8 cellular contexts compared by ENCODE assay signal in genomic region chr3:49805884-49806701, GRCh38. TPM values are rescaled to one million over a fixed set of nuclear protein-coding genes. Genes with fewer than 3 reads are reported as not detected.
A peak's percentile ranks its signal among the peaks of the same experiment; 100 is the strongest.
DNase-seq lines count a peak whose midpoint lies in the region; ATAC-seq and TF ChIP-seq lines count a peak whose summit lies in the region.

No MANE protein-coding gene starts in this region.

- no TSS peak for BruUV-seq in PC-9 (replicated peaks; lab: Mats Ljungman, UMichigan)

- no peaks in the 10 kb centered on the region for H3K27me3 ChIP-seq in AG04450 (ENCODE audit: control insufficient read depth, insufficient read depth, low read length)
- peaks cover 34% of the 10 kb centered on the region for H3K27me3 ChIP-seq in HUES64 (ENCODE audit: insufficient read depth, low read length)
- peaks cover 7% of the 10 kb centered on the region for H3K27me3 ChIP-seq in mucosa of stomach (ENCODE audit: control insufficient read depth, insufficient read depth, low read length)
- peaks cover 9% of the 10 kb centered on the region for H3K27me3 ChIP-seq in PC-9 (ENCODE audit: insufficient read depth, low read depth)

- H3K36me3 ChIP-seq in HUES64 (ENCODE audit: insufficient read depth, low read length) (no peaks in the 10 kb centered on the region), mucosa of stomach (ENCODE audit: control insufficient read depth, insufficient read depth, low read length) (peaks cover 2% of the 10 kb centered on the region), PC-9 (ENCODE audit: low read depth) (no peaks in the 10 kb centered on the region)

- no peak for ATAC-seq in GM21528 (IDR thresholded peaks at IDR 0.05; ENCODE audit: low FRiP score, unreplicated experiment)

- H3K4me1 ChIP-seq in HUES64 (ENCODE audit: insufficient read depth, low read length) (peaks cover 11% of the 10 kb centered on the region), mucosa of stomach (ENCODE audit: control insufficient read depth, insufficient read depth, low read length) (peaks cover 32% of the 10 kb centered on the region), PC-9 (replicated peaks; ENCODE audit: insufficient read depth) (no peaks in the 10 kb centered on the region)

- no peaks in the 10 kb centered on the region for H3K9me2 ChIP-seq in PC-9 (ENCODE audit: insufficient read depth)

- no peaks in the 10 kb centered on the region; the same call in 1 of the 2 replicates for H3F3A ChIP-seq in PC-9 (ENCODE audit: insufficient read depth, low read depth)

- no peak overlapping the region for H2AFZ ChIP-seq in PC-9

- H3K79me2 ChIP-seq in PC-9 (ENCODE audit: low read depth): no peaks in the 10 kb centered on the region

- WGBS in HUES64: 44% methylated on average over 10 of the region's 11 CpGs

- DNase-seq in AG04450 (ENCODE audit: low read depth, low spot score) (no peak), choroid plexus epithelial cell (ENCODE audit: low read depth) (peak; percentile 49), SK-N-DZ (ENCODE audit: low spot score) (no peak), PC-9 (no peak), GM19238 (ENCODE audit: insufficient read length, low spot score) (no peak)

- H3K9me3 ChIP-seq in AG04450 (ENCODE audit: control insufficient read depth, insufficient read depth, low read length) (no peaks in the 10 kb centered on the region; the same call in 1 of the 2 replicates), HUES64 (ENCODE audit: insufficient read depth, low read depth, low read length) (no peaks in the 10 kb centered on the region), mucosa of stomach (ENCODE audit: control insufficient read depth, low read length) (no peaks in the 10 kb centered on the region), PC-9 (ENCODE audit: insufficient read depth, low read depth) (no peaks in the 10 kb centered on the region)

- no peak for TF ChIP-seq CTCF in AG04450 (IDR thresholded peaks at IDR 0.05; ENCODE audit: low read depth, low read length)
- TF ChIP-seq CTCF in choroid plexus epithelial cell (conservative IDR thresholded peaks at IDR 0.05; ENCODE audit: low read depth, low read length): no peak
- TF ChIP-seq CTCF in PC-9 (conservative IDR thresholded peaks at IDR 0.05): no peak

- intact Hi-C loops in PC-9 (cut with micrococcal nuclease; ENCODE audit: unreplicated experiment): no loop called here

- no peak overlapping the region for H3K4me3 ChIP-seq in AG04450 (ENCODE audit: low read depth, low read length)
- peak overlapping the region; percentile 19; the same call in 1 of the 2 replicates for H3K4me3 ChIP-seq in HUES64 (ENCODE audit: low read length)
- peak overlapping the region; percentile 14 for H3K4me3 ChIP-seq in choroid plexus epithelial cell (ENCODE audit: low read depth, low read length)
- no peak overlapping the region for H3K4me3 ChIP-seq in mucosa of stomach (ENCODE audit: low read length)
- no peak overlapping the region for H3K4me3 ChIP-seq in PC-9

- no peaks in the 10 kb centered on the region; the same call in 1 of the 2 replicates for H4K20me1 ChIP-seq in PC-9 (ENCODE audit: insufficient read depth)

- POLR2A ChIA-PET in AG04450 (lab: Yijun Ruan, JAX) (interaction anchor here (0.7 kb wide), 1 partner anchor 82 kb away, joined by 4 read pairs; the partner anchor contains the start of gene GMPPB), PC-9 (lab: Charles Lee; ENCODE audit: unreplicated experiment) (interaction anchor here (1.5 kb wide), 1 partner anchor 94 kb away, joined by 13 read pairs; no protein-coding TSS in a partner anchor)

- H3K9ac ChIP-seq in HUES64 (ENCODE audit: low read depth, low read length) (peak overlapping the region; percentile 27; the same call in 1 of the 2 replicates), mucosa of stomach (ENCODE audit: low read length) (peak overlapping the region; percentile 37)

- H3K27ac ChIP-seq in AG04450 (ENCODE audit: low read depth, low read length) (peak overlapping the region; percentile 21), HUES64 (ENCODE audit: low read depth, low read length) (0 out of 2 replicates have a peak overlapping the region, but pooled peaks have one; percentile 18), PC-9 (no peak overlapping the region)

- CTCF ChIA-PET in AG04450 (lab: Charles Lee): interaction anchor here (10.5 kb wide), 1 partner anchor 32 kb away, joined by 182 read pairs; no protein-coding TSS in a partner anchor
- CTCF ChIA-PET in PC-9 (lab: Charles Lee): no interaction called here

- H3K4me2 ChIP-seq in PC-9: no peak overlapping the region

RNA-seq across cellular contexts. Expression of gene INKA1, which starts 3.0 kb away (rescaled TPM):
- 1.9 and 2.8 TPM in 2 replicates for polyA plus RNA-seq in AG04450 (2011; rRNA removed)
- polyA minus RNA-seq in AG04450 (2011; rRNA and poly(A)+ RNA removed): 2.0 and 2.2 TPM in 2 replicates
- 1.3 TPM for polyA plus RNA-seq in HUES64 (2013, experiment 1 of 2)
- polyA plus RNA-seq in HUES64 (2013, experiment 2 of 2): 2.9 TPM
- polyA plus RNA-seq in SK-N-DZ (2014; cell fraction: cytosol; rRNA removed): 0.59 and 1.4 TPM in 2 replicates
- polyA plus RNA-seq in SK-N-DZ (2014; cell fraction: nucleus; rRNA removed): 2.0 and 4.0 TPM in 2 replicates
- total RNA-seq in PC-9 (2021): 0.40 TPM in 1 of 2 replicates, not detected in the other

RNA-seq across cellular contexts. Expression of gene CDHR4, which starts 6.4 kb away (rescaled TPM):
- polyA plus RNA-seq in AG04450 (2011; rRNA removed): 0.09 TPM in 1 of 2 replicates, not detected in the other
- not detected in 2 replicates for polyA minus RNA-seq in AG04450 (2011; rRNA and poly(A)+ RNA removed)
- not detected for polyA plus RNA-seq in HUES64 (2013, experiment 1 of 2)
- polyA plus RNA-seq in HUES64 (2013, experiment 2 of 2): not detected
- polyA plus RNA-seq in SK-N-DZ (2014; cell fraction: cytosol; rRNA removed): 0.09 TPM in 1 of 2 replicates, not detected in the other
- 0.08 and 1.3 TPM in 2 replicates for polyA plus RNA-seq in SK-N-DZ (2014; cell fraction: nucleus; rRNA removed)
- 2.0 and 3.5 TPM in 2 replicates for total RNA-seq in PC-9 (2021)

RNA-seq across cellular contexts. Expression of gene UBA7, which starts 7.7 kb away (rescaled TPM):
- polyA plus RNA-seq in AG04450 (2011; rRNA removed): 34.0 and 43.6 TPM in 2 replicates
- 68.2 and 85.5 TPM in 2 replicates for polyA minus RNA-seq in AG04450 (2011; rRNA and poly(A)+ RNA removed)
- polyA plus RNA-seq in HUES64 (2013, experiment 1 of 2): 0.40 TPM
- 0.76 TPM for polyA plus RNA-seq in HUES64 (2013, experiment 2 of 2)
- 0.06 TPM in 1 of 2 replicates, not detected in the other for polyA plus RNA-seq in SK-N-DZ (2014; cell fraction: cytosol; rRNA removed)
- polyA plus RNA-seq in SK-N-DZ (2014; cell fraction: nucleus; rRNA removed): 3.5 and 5.4 TPM in 2 replicates
- 48.6 and 56.5 TPM in 2 replicates for total RNA-seq in PC-9 (2021)

RNA-seq across cellular contexts. Expression of gene IP6K1, which starts 19.8 kb away (rescaled TPM):
- polyA plus RNA-seq in AG04450 (2011; rRNA removed): 40.4 and 53.5 TPM in 2 replicates
- polyA minus RNA-seq in AG04450 (2011; rRNA and poly(A)+ RNA removed): 104 and 146 TPM in 2 replicates
- polyA plus RNA-seq in HUES64 (2013, experiment 1 of 2): 24.4 TPM
- polyA plus RNA-seq in HUES64 (2013, experiment 2 of 2): 22.1 TPM
- 26.0 and 27.7 TPM in 2 replicates for polyA plus RNA-seq in SK-N-DZ (2014; cell fraction: cytosol; rRNA removed)
- 23.3 and 31.0 TPM in 2 replicates for polyA plus RNA-seq in SK-N-DZ (2014; cell fraction: nucleus; rRNA removed)
- 32.9 and 37.0 TPM in 2 replicates for total RNA-seq in PC-9 (2021)

RNA-seq across cellular contexts. Expression of gene TRAIP, which starts 50.3 kb away (rescaled TPM):
- 1.7 and 2.3 TPM in 2 replicates for polyA plus RNA-seq in AG04450 (2011; rRNA removed)
- polyA minus RNA-seq in AG04450 (2011; rRNA and poly(A)+ RNA removed): 2.1 and 3.2 TPM in 2 replicates
- polyA plus RNA-seq in HUES64 (2013, experiment 1 of 2): 18.4 TPM
- 19.6 TPM for polyA plus RNA-seq in HUES64 (2013, experiment 2 of 2)
- polyA plus RNA-seq in SK-N-DZ (2014; cell fraction: cytosol; rRNA removed): 25.6 and 25.9 TPM in 2 replicates
- polyA plus RNA-seq in SK-N-DZ (2014; cell fraction: nucleus; rRNA removed): 110 and 121 TPM in 2 replicates
- total RNA-seq in PC-9 (2021): 18.1 and 20.6 TPM in 2 replicates

Comparison
In these comparisons a context has a peak if more than half of its experiments do, and no peak if none do; other contexts are left out.
1. H3K4me3 ChIP-seq: peak in HUES64 (single experiment) and choroid plexus epithelial cell (single experiment); none in AG04450 (single experiment), mucosa of stomach (single experiment) and PC-9 (single experiment).